In the genomic region with DNA sequence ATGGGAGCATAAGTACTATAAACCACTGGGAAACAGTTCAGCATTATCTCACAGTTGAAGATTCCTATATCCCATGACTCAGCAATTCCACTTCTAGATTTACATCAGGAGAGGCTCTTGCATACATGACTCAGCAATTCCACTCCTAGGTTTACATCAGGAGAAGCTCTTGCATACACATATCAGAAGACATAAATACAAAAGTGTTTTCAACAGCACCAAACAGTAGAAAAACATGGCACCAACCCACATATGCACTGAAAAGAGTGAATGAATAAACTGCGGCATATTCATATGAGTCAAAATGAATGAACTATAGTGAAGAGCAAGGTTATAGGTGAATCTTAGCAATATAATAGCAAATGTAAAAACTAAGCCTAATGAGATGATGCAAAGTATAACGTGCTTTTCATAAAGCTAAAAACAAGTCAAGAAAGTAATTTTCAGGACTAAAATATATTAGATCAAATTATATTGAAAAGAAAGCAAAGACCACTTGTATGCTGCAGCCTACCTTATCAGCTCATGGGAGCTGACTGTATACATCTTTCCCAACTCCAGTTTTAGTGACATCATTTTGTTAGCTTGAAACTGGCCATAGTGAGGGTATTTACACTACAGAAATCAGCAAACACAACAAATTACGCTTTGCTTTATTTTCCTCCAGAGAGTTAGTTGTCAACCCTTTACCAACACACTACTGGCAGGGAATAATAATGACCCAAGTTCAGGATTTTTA, we compare ENCODE assay signal across 8 cellular contexts.
A peak's percentile ranks its signal among the peaks of the same experiment; 100 is the strongest.
DNase-seq lines count a peak whose midpoint lies in the region; TF ChIP-seq lines count a peak whose summit lies in the region.

No MANE protein-coding gene starts in this region.

- no peak for TF ChIP-seq CTCF in GM10248 (IDR thresholded peaks at IDR 0.05; ENCODE audit: control extremely low read depth, extremely low read depth, low read depth, missing control alignments)

- POLR2A ChIA-PET in GM10248 (lab: Yijun Ruan, JAX), result no interaction called here

- CTCF ChIA-PET in GM10248 (lab: Yijun Ruan, JAX), result interaction anchor here (0.8 to 11.9 kb wide), 3 partner anchors 101 to 118 kb away, joined by 3 to 277 read pairs (median 3); no protein-coding TSS in a partner anchor

- peak overlapping the region; percentile 80 for H3K27ac ChIP-seq in epithelial cell of prostate

- no peaks in the 10 kb centered on the region for H3K27me3 ChIP-seq in H7 (ENCODE audit: control insufficient read depth, insufficient read depth, low read length)

- H3K36me3 ChIP-seq in H7 (replicated peaks; ENCODE audit: control insufficient read depth, insufficient read depth, low read length), result no peaks in the 10 kb centered on the region

- peak; percentile 67 for DNase-seq in A172 (ENCODE audit: low spot score)
- peak; percentile 42 for DNase-seq in GDM1 (lab: John Stamatoyannopoulos, UW)
- DNase-seq in NCI-H82 (lab: John Stamatoyannopoulos, UW), result peak; percentile 54
- no peak for DNase-seq in epithelial cell of prostate (ENCODE audit: low read depth, low spot score)
- DNase-seq in effector CD8-positive, alpha-beta T cell (lab: John Stamatoyannopoulos, UW), result no peak
- no peak for DNase-seq in GM10248 (ENCODE audit: extremely low spot score)
- no peak for DNase-seq in 8988T
- no peak for DNase-seq in H7

- H3K4me3 ChIP-seq in H7 (ENCODE audit: insufficient read depth, low read depth, low read length), result no peak overlapping the region

Comparison
In these comparisons a context has a peak if more than half of its experiments do, and no peak if none do; other contexts are left out.
1. DNase-seq: peak in A172 (single experiment), GDM1 (single experiment) and NCI-H82 (single experiment); none in epithelial cell of prostate (single experiment), effector CD8-positive, alpha-beta T cell (single experiment), GM10248 (single experiment), 8988T (single experiment) and H7 (single experiment).